In the genomic region with DNA sequence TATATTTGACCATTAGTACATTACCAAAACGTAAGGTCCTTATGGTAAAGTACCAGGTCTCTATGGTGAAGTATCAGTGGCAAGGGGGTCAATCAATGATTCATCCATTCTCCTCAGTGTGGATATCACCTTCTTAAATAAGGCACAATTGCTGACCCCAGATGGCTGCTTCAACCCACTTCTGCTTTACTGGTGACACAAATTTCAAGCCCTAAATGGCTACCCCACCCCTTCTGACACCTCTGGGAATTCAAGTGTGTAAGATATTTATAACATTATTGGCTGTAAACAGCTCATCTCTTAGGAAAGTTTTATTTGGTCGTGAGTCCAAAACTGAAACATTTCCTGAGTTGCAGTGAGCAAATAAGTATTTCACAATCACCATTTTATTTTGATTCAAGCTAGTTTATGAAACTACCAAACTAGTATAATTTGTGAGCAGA, we compare ENCODE assay signal across 7 cellular contexts. TPM values are rescaled to one million over a fixed set of nuclear protein-coding genes. Genes with fewer than 3 reads are reported as not detected.
DNase-seq lines count a peak whose midpoint lies in the region; ATAC-seq and TF ChIP-seq lines count a peak whose summit lies in the region.

No MANE protein-coding gene starts in this region.

- peak overlapping the region; percentile 28 to 99 (median 83) for H3K27ac ChIP-seq in sigmoid colon

- TF ChIP-seq CTCF in choroid plexus epithelial cell (conservative IDR thresholded peaks at IDR 0.05; ENCODE audit: low read depth, low read length) (no peak), sigmoid colon (IDR thresholded peaks at IDR 0.05) (no peak)

- no peaks in the 10 kb centered on the region for H3K36me3 ChIP-seq in sigmoid colon

- intact Hi-C loops in sigmoid colon (cut with DNase I) = loop anchor here (5.0 kb wide), 1 partner anchor 169 kb away; no protein-coding TSS in a partner anchor

- DNase-seq in choroid plexus epithelial cell (ENCODE audit: low read depth) (peak; percentile 66), sigmoid colon (no peak), NCI-H1694 treated with DMSO at 0.1 percent for 48 hours (lab: John Stamatoyannopoulos, UW) (no peak), NCI-H748 treated with DMSO at 0.1 percent for 48 hours (lab: John Stamatoyannopoulos, UW) (no peak)

- H3K27me3 ChIP-seq in sigmoid colon = no peaks in the 10 kb centered on the region

- WGBS in sigmoid colon, 2 donors = 43 to 47% methylated on average over 2 of the region's 2 CpGs

- H3K9me3 ChIP-seq in sigmoid colon = no peaks in the 10 kb centered on the region

- peaks cover 0 to 91% (median 78%) of the 10 kb centered on the region in 4 donors for H3K4me1 ChIP-seq in sigmoid colon

- no peak for TF ChIP-seq EP300 in sigmoid colon (IDR thresholded peaks at IDR 0.05)

- TF ChIP-seq POLR2A in sigmoid colon (IDR thresholded peaks at IDR 0.05) = no peak

- peak; percentile 87 for ATAC-seq in GM19452 (IDR thresholded peaks at IDR 0.05; ENCODE audit: unreplicated experiment)
- ATAC-seq in HG03520 (IDR thresholded peaks at IDR 0.05; ENCODE audit: unreplicated experiment) = peak; percentile 52
- no peak for ATAC-seq in HG03039 (IDR thresholded peaks at IDR 0.05; ENCODE audit: unreplicated experiment)

- H3K4me3 ChIP-seq in choroid plexus epithelial cell (ENCODE audit: low read depth, low read length) (no peak overlapping the region), sigmoid colon (no peak overlapping the region)

RNA-seq across cellular contexts. Expression of a gene that starts 7.9 kb away (rescaled TPM):
- total RNA-seq in sigmoid colon = 10 to 100 TPM; 11.6 to 25.0 (median 18.4) TPM
- 1 to 10 TPM; 5.1 to 7.8 (median 7.2) TPM for polyA plus RNA-seq in sigmoid colon

RNA-seq across cellular contexts. Expression of a gene that starts 34.3 kb away (rescaled TPM):
- total RNA-seq in sigmoid colon = 10 to 100 TPM; 47.4 to 68.5 (median 58.0) TPM
- polyA plus RNA-seq in sigmoid colon = 10 to 100 TPM; 31.8 to 45.3 (median 35.1) TPM
